ENCODE assay signal across 14 cellular contexts in genomic region chr11:19589567-19590260, GRCh38.
"Had no signal": no experiment of that assay in that cellular context is flagged by ENCODE, and none has a peak within 500 bp of the region (broad histone marks: within the 10 kb centered on the region; RNA-seq: fewer than 3 reads in every experiment).

No MANE protein-coding gene starts in this region.

- H3K9me3 ChIP-seq: spleen, uterus had no signal

- H3K27me3 ChIP-seq: spleen, uterus had no signal

- DNase-seq: dermis blood vessel endothelial cell; effector CD4-positive, alpha-beta T cell; foreskin melanocyte; hippocampal formation; left colon; left ventricle myocardium superior; mesendoderm; naive thymus-derived CD8-positive, alpha-beta T cell; posterior cingulate gyrus; spleen; stimulated activated CD4-positive, alpha-beta T cell treated with anti-CD3 and anti-CD28 coated beads, Interleukin-15, amount 100 ng/mL, for 24 hours; stimulated activated CD4-positive, alpha-beta T cell treated with anti-CD3 and anti-CD28 coated beads, Interleukin-1b, Interleukin-23, amount 100 ng/mL, for 48 hours; stimulated activated CD4-positive, alpha-beta T cell treated with anti-CD3 and anti-CD28 coated beads, Interleukin-4, amount 100 ng/mL, for 24 hours; uterus had no signal

- H3K4me1 ChIP-seq: spleen, uterus had no signal

- H3K27ac ChIP-seq: spleen, uterus had no signal

- H3K4me3 ChIP-seq: spleen, uterus had no signal

- H3K36me3 ChIP-seq: spleen, uterus had no signal
